In genomic region chr2:10264506-10265327, GRCh38 we compare ENCODE assay signal across 36 cellular contexts. TPM values are rescaled to one million over a fixed set of nuclear protein-coding genes. Genes with fewer than 3 reads are reported as not detected.
DNase-seq lines count a peak whose midpoint lies in the region; ATAC-seq, FAIRE-seq and TF ChIP-seq lines count a peak whose summit lies in the region.
"Had no signal": no experiment of that assay in that cellular context is flagged by ENCODE, and none has a peak within 500 bp of the region (broad histone marks: within the 10 kb centered on the region; RNA-seq: fewer than 3 reads in every experiment).

No MANE protein-coding gene starts in this region.

- H3K4me1 ChIP-seq in astrocyte (ENCODE audit: insufficient read depth, low read length) = peaks cover 4% of the 10 kb centered on the region
- peaks cover 5% of the 10 kb centered on the region for H3K4me1 ChIP-seq in lower lobe of right lung
- H3K4me1 ChIP-seq in transverse colon = peaks cover 0 to 31% (median 10%) of the 10 kb centered on the region in 4 donors
- H3K4me1 ChIP-seq: A549, ascending aorta, suprapubic skin had no signal

- H3K27ac Mint-ChIP-seq in activated naive CD8-positive, alpha-beta T cell treated with anti-CD3 and anti-CD28 coated beads, Interleukin-2, amount 10 ng/mL, durations not matched to agents 7 days and 5 days = peak overlapping the region; percentile 17
- H3K27ac Mint-ChIP-seq in activated naive CD8-positive, alpha-beta T cell treated with anti-CD3 and anti-CD28 coated beads for 36 hours = no peak overlapping the region
- H3K27ac Mint-ChIP-seq in astrocyte (ENCODE audit: unreplicated experiment) = peak overlapping the region; percentile 20
- H3K27ac Mint-ChIP-seq: activated CD4-positive, alpha-beta memory T cell treated with anti-CD3 and anti-CD28 coated beads, Interleukin-2, amount 10 ng/mL, durations not matched to agents 7 days and 5 days; activated naive CD8-positive, alpha-beta T cell; activated T-helper 17 cell treated with anti-CD3 and anti-CD28 coated beads, Interleukin-2, amount 50 U/mL, for 72 hours; effector memory CD8-positive, alpha-beta T cell; IgD-negative memory B cell; natural killer cell had no signal

- no peak overlapping the region for H2AFZ ChIP-seq in astrocyte (ENCODE audit: low read depth, low read length)

- H3K27ac ChIP-seq in astrocyte (ENCODE audit: low read depth, low read length) (no peak overlapping the region), lower lobe of right lung (no peak overlapping the region), transverse colon (no peak overlapping the region)
- H3K27ac ChIP-seq: A549, ascending aorta, cardiac muscle cell, pancreas, SK-N-MC, suprapubic skin had no signal

- no peak for DNase-seq in activated naive CD8-positive, alpha-beta T cell treated with anti-CD3 and anti-CD28 coated beads, Interleukin-2, amount 10 ng/mL, durations not matched to agents 7 days and 5 days
- no peak for DNase-seq in activated naive CD8-positive, alpha-beta T cell treated with anti-CD3 and anti-CD28 coated beads for 36 hours
- DNase-seq in astrocyte (ENCODE audit: low read depth) = no peak
- DNase-seq in lower lobe of right lung = peak; percentile 24
- DNase-seq in transverse colon = peak; percentile 4
- no peak for DNase-seq in SKM-1 treated with dmso at 0.1 percent for 144 hours (lab: John Stamatoyannopoulos, UW; ENCODE audit: unreplicated experiment)
- DNase-seq: activated CD4-positive, alpha-beta memory T cell treated with anti-CD3 and anti-CD28 coated beads, Interleukin-2, amount 10 ng/mL, durations not matched to agents 7 days and 5 days; activated CD4-positive, alpha-beta T cell treated with anti-CD3 and anti-CD28 coated beads for 1 hour; Calu3; CD4-positive, CD25-positive, alpha-beta regulatory T cell; cortex of kidney; DMS79 treated with DMSO at 0.1 percent for 48 hours; effector memory CD8-positive, alpha-beta T cell; erythroblast; GDM1; MV-4-11; natural killer cell; NCI-H1436 treated with DMSO at 0.1 percent for 48 hours; NCI-H226; NCI-H748 treated with DMSO at 0.1 percent for 48 hours; stimulated activated CD4-positive, alpha-beta T cell treated with anti-CD3 and anti-CD28 coated beads, Interleukin-1b, Interleukin-23, amount 100 ng/mL, for 48 hours; stimulated activated naive CD4-positive, alpha-beta T cell treated with Interleukin-2 at 50 U/mL for 16 hours had no signal

- no peak overlapping the region for H3K4me2 ChIP-seq in astrocyte (ENCODE audit: low read length)
- H3K4me2 ChIP-seq: A549, smooth muscle cell had no signal

- no peaks in the 10 kb centered on the region for H3K9me3 Mint-ChIP-seq in activated naive CD8-positive, alpha-beta T cell treated with anti-CD3 and anti-CD28 coated beads, Interleukin-2, amount 10 ng/mL, durations not matched to agents 7 days and 5 days
- no peaks in the 10 kb centered on the region for H3K9me3 Mint-ChIP-seq in activated naive CD8-positive, alpha-beta T cell treated with anti-CD3 and anti-CD28 coated beads for 36 hours
- H3K9me3 Mint-ChIP-seq in astrocyte (ENCODE audit: unreplicated experiment) = peaks cover 5% of the 10 kb centered on the region
- H3K9me3 Mint-ChIP-seq: activated CD4-positive, alpha-beta memory T cell treated with anti-CD3 and anti-CD28 coated beads, Interleukin-2, amount 10 ng/mL, durations not matched to agents 7 days and 5 days; activated T-helper 17 cell treated with anti-CD3 and anti-CD28 coated beads, Interleukin-2, amount 50 U/mL, for 72 hours; effector memory CD8-positive, alpha-beta T cell; IgD-negative memory B cell; natural killer cell had no signal

- no peaks in the 10 kb centered on the region for H3K79me2 ChIP-seq in astrocyte (ENCODE audit: insufficient read depth, low read length)

- TF ChIP-seq CTCF in astrocyte (IDR thresholded peaks at IDR 0.05; ENCODE audit: insufficient read depth, low read depth, low read length) (no peak), lower lobe of right lung (IDR thresholded peaks at IDR 0.05) (no peak), transverse colon (IDR thresholded peaks at IDR 0.05) (no peak)

- peaks cover 5% of the 10 kb centered on the region for H3K27me3 Mint-ChIP-seq in activated naive CD8-positive, alpha-beta T cell treated with anti-CD3 and anti-CD28 coated beads, Interleukin-2, amount 10 ng/mL, durations not matched to agents 7 days and 5 days
- H3K27me3 Mint-ChIP-seq in activated naive CD8-positive, alpha-beta T cell treated with anti-CD3 and anti-CD28 coated beads for 36 hours = no peaks in the 10 kb centered on the region
- H3K27me3 Mint-ChIP-seq in astrocyte (ENCODE audit: low read depth, unreplicated experiment) = peaks cover 29% of the 10 kb centered on the region
- H3K27me3 Mint-ChIP-seq: activated naive CD8-positive, alpha-beta T cell; CD4-positive, CD25-positive, alpha-beta regulatory T cell; IgD-negative memory B cell had no signal

- TF ChIP-seq EP300 in transverse colon (IDR thresholded peaks at IDR 0.05; ENCODE audit: low read depth) = no peak

- H3K4me3 Mint-ChIP-seq in activated naive CD8-positive, alpha-beta T cell treated with anti-CD3 and anti-CD28 coated beads, Interleukin-2, amount 10 ng/mL, durations not matched to agents 7 days and 5 days = no peak overlapping the region
- H3K4me3 Mint-ChIP-seq in activated naive CD8-positive, alpha-beta T cell treated with anti-CD3 and anti-CD28 coated beads for 36 hours = no peak overlapping the region
- no peak overlapping the region for H3K4me3 Mint-ChIP-seq in astrocyte (ENCODE audit: unreplicated experiment)
- H3K4me3 Mint-ChIP-seq: activated CD4-positive, alpha-beta memory T cell treated with anti-CD3 and anti-CD28 coated beads, Interleukin-2, amount 10 ng/mL, durations not matched to agents 7 days and 5 days; activated naive CD8-positive, alpha-beta T cell; activated T-helper 17 cell treated with anti-CD3 and anti-CD28 coated beads, Interleukin-2, amount 50 U/mL, for 72 hours; CD4-positive, CD25-positive, alpha-beta regulatory T cell; effector memory CD8-positive, alpha-beta T cell; IgD-negative memory B cell; natural killer cell had no signal

- intact Hi-C loops in lower lobe of right lung (cut with DNase I) = no loop called here
- intact Hi-C loops in transverse colon (cut with DNase I; ENCODE audit: low total_unique reads) = no loop called here

- H3K36me3 ChIP-seq in astrocyte (ENCODE audit: insufficient read depth, low read length) = no peaks in the 10 kb centered on the region
- no peaks in the 10 kb centered on the region for H3K36me3 ChIP-seq in lower lobe of right lung
- no peaks in the 10 kb centered on the region for H3K36me3 ChIP-seq in transverse colon
- H3K36me3 ChIP-seq: ascending aorta, cardiac muscle cell, pancreas, suprapubic skin had no signal

- H3K9me3 ChIP-seq in astrocyte (ENCODE audit: insufficient read depth, low read depth, low read length) (no peaks in the 10 kb centered on the region), lower lobe of right lung (no peaks in the 10 kb centered on the region), transverse colon (no peaks in the 10 kb centered on the region)
- H3K9me3 ChIP-seq: A549, ascending aorta, pancreas, suprapubic skin had no signal

- H3K36me3 Mint-ChIP-seq in activated naive CD8-positive, alpha-beta T cell treated with anti-CD3 and anti-CD28 coated beads, Interleukin-2, amount 10 ng/mL, durations not matched to agents 7 days and 5 days = no peaks in the 10 kb centered on the region
- no peaks in the 10 kb centered on the region for H3K36me3 Mint-ChIP-seq in activated naive CD8-positive, alpha-beta T cell treated with anti-CD3 and anti-CD28 coated beads for 36 hours
- H3K36me3 Mint-ChIP-seq in astrocyte (ENCODE audit: low read depth, unreplicated experiment) = no peaks in the 10 kb centered on the region
- H3K36me3 Mint-ChIP-seq: activated naive CD8-positive, alpha-beta T cell; CD4-positive, CD25-positive, alpha-beta regulatory T cell; IgD-negative memory B cell; natural killer cell had no signal

- no peak overlapping the region for H3K4me3 ChIP-seq in astrocyte (ENCODE audit: insufficient read depth, low read depth, low read length)
- H3K4me3 ChIP-seq in lower lobe of right lung = no peak overlapping the region
- H3K4me3 ChIP-seq in transverse colon = no peak overlapping the region
- H3K4me3 ChIP-seq: A549, ascending aorta, cardiac muscle cell, pancreas, SK-N-MC, smooth muscle cell, suprapubic skin had no signal

- no peak overlapping the region for H3K9ac ChIP-seq in astrocyte (ENCODE audit: low read length)

- no peak for FAIRE-seq in astrocyte (lab: Jason Lieb, UNC)
- FAIRE-seq: A549, pancreas, TTC549 had no signal

- H3K27me3 ChIP-seq in astrocyte (ENCODE audit: insufficient read depth, low read length) (no peaks in the 10 kb centered on the region), lower lobe of right lung (ENCODE audit: low read depth) (no peaks in the 10 kb centered on the region), transverse colon (no peaks in the 10 kb centered on the region)
- H3K27me3 ChIP-seq: ascending aorta, cardiac muscle cell, pancreas, suprapubic skin had no signal

- POLR2A ChIA-PET in activated naive CD8-positive, alpha-beta T cell treated with anti-CD3 and anti-CD28 coated beads, Interleukin-2, amount 10 ng/mL, durations not matched to agents 7 days and 5 days (lab: Charles Lee) = no interaction called here

- ATAC-seq in activated naive CD8-positive, alpha-beta T cell treated with anti-CD3 and anti-CD28 coated beads, Interleukin-2, amount 10 ng/mL, durations not matched to agents 7 days and 5 days (ENCODE audit: low read depth) = no peak
- ATAC-seq in lower lobe of right lung (no peak), HG03025 (IDR thresholded peaks at IDR 0.05; ENCODE audit: low FRiP score, unreplicated experiment) (no peak), HG02840 (IDR thresholded peaks at IDR 0.05; ENCODE audit: low FRiP score, unreplicated experiment) (no peak)
- ATAC-seq: A549; activated T-helper 17 cell treated with anti-CD3 and anti-CD28 coated beads, Interleukin-2, amount 50 U/mL, for 72 hours; effector memory CD8-positive, alpha-beta T cell; HCT116; natural killer cell; pancreas had no signal

- TF ChIP-seq POLR2A in transverse colon (IDR thresholded peaks at IDR 0.05) = no peak

- in situ Hi-C loops in transverse colon (cut with MboI; ENCODE audit: low pct_ligation_motif_present in 1 of 4, low pct_unique_long_range_greater_than_20kb in 1 of 4, low sequenced_read_pairs in 3 of 4) = no loop called here

- H4K20me1 ChIP-seq in astrocyte (ENCODE audit: insufficient read depth, low read length) = no peaks in the 10 kb centered on the region

- peaks cover 2% of the 10 kb centered on the region for H3K4me1 Mint-ChIP-seq in activated naive CD8-positive, alpha-beta T cell treated with anti-CD3 and anti-CD28 coated beads, Interleukin-2, amount 10 ng/mL, durations not matched to agents 7 days and 5 days
- no peaks in the 10 kb centered on the region for H3K4me1 Mint-ChIP-seq in activated naive CD8-positive, alpha-beta T cell treated with anti-CD3 and anti-CD28 coated beads for 36 hours
- peaks cover 2% of the 10 kb centered on the region for H3K4me1 Mint-ChIP-seq in astrocyte (ENCODE audit: low read depth, unreplicated experiment)
- H3K4me1 Mint-ChIP-seq: activated T-helper 17 cell treated with anti-CD3 and anti-CD28 coated beads, Interleukin-2, amount 50 U/mL, for 72 hours; CD4-positive, CD25-positive, alpha-beta regulatory T cell; IgD-negative memory B cell; natural killer cell had no signal

- 89 to 92% methylated on average over 5 to 26 of the region's 26 CpGs for WGBS in transverse colon (ENCODE audit: low coverage in 1 of 2), 2 donors

RNA-seq across cellular contexts. Expression of gene HPCAL1, which starts 38.0 kb away (rescaled TPM):
- 10 to 100 TPM; 75.8 to 77.1 TPM for total RNA-seq in activated naive CD8-positive, alpha-beta T cell treated with anti-CD3 and anti-CD28 coated beads, Interleukin-2, amount 10 ng/mL, durations not matched to agents 7 days and 5 days
- 100 to 1,000 TPM; 100 to 105 TPM for total RNA-seq in activated naive CD8-positive, alpha-beta T cell treated with anti-CD3 and anti-CD28 coated beads for 36 hours
- total RNA-seq in astrocyte (11.8 and 12.3 TPM in 2 replicates), lower lobe of right lung (132 TPM), transverse colon (100 to 1,000 TPM in 3 of 4 donors, 10 to 100 TPM in 1; 88.9 to 221 (median 129) TPM)

Comparison
In these comparisons a context has a peak if more than half of its experiments do, and no peak if none do; other contexts are left out.
1. DNase-seq: peak in lower lobe of right lung (single experiment) and transverse colon (single experiment); none in activated naive CD8-positive, alpha-beta T cell treated with anti-CD3 and anti-CD28 coated beads, Interleukin-2, amount 10 ng/mL, durations not matched to agents 7 days and 5 days (single experiment), activated naive CD8-positive, alpha-beta T cell treated with anti-CD3 and anti-CD28 coated beads for 36 hours (single experiment), astrocyte (single experiment) and SKM-1 treated with dmso at 0.1 percent for 144 hours (single experiment).